ENCODE assay signal across 9 cellular contexts in genomic region chr1:64663654-64664053, GRCh38.
DNase-seq lines count a peak whose midpoint lies in the region; ATAC-seq and TF ChIP-seq lines count a peak whose summit lies in the region.
"Had no signal": no experiment of that assay in that cellular context is flagged by ENCODE, and none has a peak within 500 bp of the region (broad histone marks: within the 10 kb centered on the region; RNA-seq: fewer than 3 reads in every experiment).

No MANE protein-coding gene starts in this region.

- TF ChIP-seq EP300 in upper lobe of left lung (IDR thresholded peaks at IDR 0.05) = no peak

- ATAC-seq in upper lobe of left lung (ENCODE audit: low FRiP score in 2 of 2) (peak; percentile 30 to 35), HG03196 (IDR thresholded peaks at IDR 0.05; ENCODE audit: unreplicated experiment) (no peak)
- ATAC-seq: left lung had no signal

- H3K27me3 ChIP-seq in upper lobe of left lung = no peaks in the 10 kb centered on the region
- H3K27me3 ChIP-seq: left lung had no signal

- H3K4me3 ChIP-seq in upper lobe of left lung = no peak overlapping the region
- H3K4me3 ChIP-seq: left lung had no signal

- H3K4me1 ChIP-seq in upper lobe of left lung = no peaks in the 10 kb centered on the region
- H3K4me1 ChIP-seq: left lung had no signal

- TF ChIP-seq POLR2A in upper lobe of left lung (IDR thresholded peaks at IDR 0.05) = no peak

- no peaks in the 10 kb centered on the region for H3K9me3 ChIP-seq in upper lobe of left lung
- H3K9me3 ChIP-seq: left lung had no signal

- no peak overlapping the region for H3K27ac ChIP-seq in upper lobe of left lung
- H3K27ac ChIP-seq: left lung had no signal

- 90 to 97% methylated on average over 8 of the region's 8 CpGs for WGBS in upper lobe of left lung, 2 donors

- peak; percentile 25 for DNase-seq in stimulated activated CD4-positive, alpha-beta T cell treated with anti-CD3 and anti-CD28 coated beads, Interleukin-15, amount 100 ng/mL, for 24 hours
- DNase-seq in stimulated activated CD4-positive, alpha-beta T cell treated with anti-CD3 and anti-CD28 coated beads, Interleukin-4, amount 100 ng/mL, for 24 hours = no peak
- peak; percentile 26 to 73 for DNase-seq in NCI-H446 (lab: John Stamatoyannopoulos, UW)
- peak; percentile 15 for DNase-seq in dermis blood vessel endothelial cell
- no peak for DNase-seq in upper lobe of left lung
- no peak for DNase-seq in T-helper 9 cell
- DNase-seq in NCI-H524 treated with DMSO at 0.1 percent for 48 hours (lab: John Stamatoyannopoulos, UW) = no peak
- DNase-seq: left lung had no signal

- H3K36me3 ChIP-seq in upper lobe of left lung = peaks cover 0 to 14% (median 5%) of the 10 kb centered on the region in 4 donors
- H3K36me3 ChIP-seq: left lung had no signal

- no peak for TF ChIP-seq CTCF in upper lobe of left lung (IDR thresholded peaks at IDR 0.05)

Comparison
In these comparisons a context has a peak if more than half of its experiments do, and no peak if none do; other contexts are left out.
1. DNase-seq: peak in stimulated activated CD4-positive, alpha-beta T cell treated with anti-CD3 and anti-CD28 coated beads, Interleukin-15, amount 100 ng/mL, for 24 hours (single experiment), NCI-H446 (2 of 2) and dermis blood vessel endothelial cell (single experiment); none in stimulated activated CD4-positive, alpha-beta T cell treated with anti-CD3 and anti-CD28 coated beads, Interleukin-4, amount 100 ng/mL, for 24 hours (single experiment), upper lobe of left lung (0 of 2), T-helper 9 cell (single experiment) and NCI-H524 treated with DMSO at 0.1 percent for 48 hours (single experiment).